In genomic region chr14:102496955-102497744, GRCh38 we compare ENCODE assay signal across 18 cellular contexts.
"Had no signal": no experiment of that assay in that cellular context is flagged by ENCODE, and none has a peak within 500 bp of the region (broad histone marks: within the 10 kb centered on the region; RNA-seq: fewer than 3 reads in every experiment).

No MANE protein-coding gene starts in this region.

- ATAC-seq: activated CD8-positive, alpha-beta T cell treated with anti-CD3 and anti-CD28 coated beads, Interleukin-2, amount 10 ng/mL, durations not matched to agents 7 days and 5 days; body of pancreas; gastroesophageal sphincter had no signal

- H3K27me3 Mint-ChIP-seq: activated naive CD8-positive, alpha-beta T cell; naive B cell had no signal

- H3K27ac ChIP-seq: body of pancreas, gastroesophageal sphincter, parathyroid adenoma, SJSA1, testis, VCaP had no signal

- H3K4me1 ChIP-seq: body of pancreas, parathyroid adenoma had no signal

- H3K9ac ChIP-seq: parathyroid adenoma had no signal

- H3K9me3 ChIP-seq: body of pancreas, gastroesophageal sphincter, heart right ventricle, SJSA1, testis had no signal

- H3K79me2 ChIP-seq: parathyroid adenoma had no signal

- DNase-seq: activated CD8-positive, alpha-beta memory T cell treated with anti-CD3 and anti-CD28 coated beads, Interleukin-2, amount 50 U/mL, for 4 hours; activated CD8-positive, alpha-beta T cell treated with anti-CD3 and anti-CD28 coated beads, Interleukin-2, amount 10 ng/mL, durations not matched to agents 7 days and 5 days; activated gamma-delta T cell treated with Interleukin-2 at 50 U/mL for 16 hours; activated T-cell treated with anti-CD3 and anti-CD28 coated beads, Interleukin-2, amount 50 U/mL, for 48 hours; amniotic stem cell; body of pancreas; central memory CD4-positive, alpha-beta T cell; cortex of kidney; effector memory CD4-positive, alpha-beta T cell; naive B cell; stimulated activated naive CD4-positive, alpha-beta T cell treated with Interleukin-2 at 50 U/mL for 16 hours; testis had no signal

- H3K4me3 Mint-ChIP-seq: activated CD8-positive, alpha-beta T cell treated with anti-CD3 and anti-CD28 coated beads, Interleukin-2, amount 10 ng/mL, durations not matched to agents 7 days and 5 days; activated naive CD8-positive, alpha-beta T cell had no signal

- H3K27me3 ChIP-seq: body of pancreas, gastroesophageal sphincter, heart right ventricle, SJSA1, testis had no signal

- H2AFZ ChIP-seq: parathyroid adenoma had no signal

- H3K4me3 ChIP-seq: body of pancreas, gastroesophageal sphincter, heart right ventricle, SJSA1, testis had no signal

- H3K27ac Mint-ChIP-seq: activated CD8-positive, alpha-beta T cell treated with anti-CD3 and anti-CD28 coated beads, Interleukin-2, amount 10 ng/mL, durations not matched to agents 7 days and 5 days; activated naive CD8-positive, alpha-beta T cell; naive B cell had no signal

- H3K9me3 Mint-ChIP-seq: naive B cell had no signal
